Comparison of ENCODE assay signal across 12 cellular contexts in the genomic region with DNA sequence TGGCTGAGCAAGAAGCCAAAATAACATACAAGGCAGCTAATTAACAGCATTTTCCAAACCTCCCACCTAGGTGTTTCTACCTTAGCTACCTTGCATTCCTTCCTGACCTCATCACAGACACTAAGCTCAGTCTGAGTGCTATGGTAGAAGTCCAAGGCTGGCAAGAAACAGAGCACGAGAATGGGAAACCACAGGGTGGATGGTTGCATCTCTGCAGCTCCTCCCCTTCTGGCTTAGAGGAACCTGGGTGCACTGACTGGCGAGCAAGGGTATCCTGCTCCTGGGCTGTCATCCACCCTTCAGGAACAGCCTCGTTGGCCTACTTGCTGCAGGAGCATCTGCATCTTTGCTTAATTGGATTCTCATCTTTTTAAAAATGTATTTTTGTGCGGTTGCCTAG.
DNase-seq lines count a peak whose midpoint lies in the region; ATAC-seq lines count a peak whose summit lies in the region.
"Had no signal": no experiment of that assay in that cellular context is flagged by ENCODE, and none has a peak within 500 bp of the region (broad histone marks: within the 10 kb centered on the region; RNA-seq: fewer than 3 reads in every experiment).

No MANE protein-coding gene starts in this region.

- no peak overlapping the region for H3K27ac ChIP-seq in GM23248

- no peaks in the 10 kb centered on the region for H3K4me1 Mint-ChIP-seq in effector memory CD8-positive, alpha-beta T cell (ENCODE audit: low read depth in 2 of 2)

- H3K4me3 Mint-ChIP-seq in effector memory CD8-positive, alpha-beta T cell, result no peak overlapping the region
- H3K4me3 Mint-ChIP-seq: HFFc6, T-helper 17 cell had no signal

- no peak overlapping the region for H3K4me2 ChIP-seq in GM23248 (ENCODE audit: unreplicated experiment)

- no peak overlapping the region for H2AFZ ChIP-seq in GM23248

- no peaks in the 10 kb centered on the region for H3K9me2 ChIP-seq in GM23248 (ENCODE audit: insufficient read depth)

- no peak overlapping the region for H3K9ac ChIP-seq in GM23248

- H3K4me3 ChIP-seq in GM23248, result no peak overlapping the region

- in situ Hi-C loops in GM23248 (cut with MboI), result loop anchor here (10.0 kb wide), 1 partner anchor 469 kb away; no protein-coding TSS in a partner anchor

- H3K27me3 ChIP-seq in GM23248 (replicated peaks; ENCODE audit: insufficient read depth), result peaks cover 49% of the 10 kb centered on the region
- H3K27me3 ChIP-seq: BE2C had no signal

- ATAC-seq in effector memory CD8-positive, alpha-beta T cell (replicated peaks), result no peak
- ATAC-seq: T-helper 17 cell had no signal

- peaks cover 3% of the 10 kb centered on the region for H3K36me3 Mint-ChIP-seq in effector memory CD8-positive, alpha-beta T cell (ENCODE audit: insufficient read depth)

- no peaks in the 10 kb centered on the region for H3F3A ChIP-seq in GM23248 (ENCODE audit: insufficient read depth)

- H4K20me1 ChIP-seq in GM23248 (ENCODE audit: insufficient read depth), result no peaks in the 10 kb centered on the region

- no peaks in the 10 kb centered on the region for H3K9me3 ChIP-seq in GM23248 (ENCODE audit: low read depth)
- H3K9me3 ChIP-seq: BE2C had no signal

- no peaks in the 10 kb centered on the region for H3K36me3 ChIP-seq in GM23248 (ENCODE audit: low read depth)
- H3K36me3 ChIP-seq: BE2C had no signal

- H3K79me2 ChIP-seq in GM23248 (ENCODE audit: insufficient read depth), result no peaks in the 10 kb centered on the region

- WGBS in GM23248 (ENCODE audit: low coverage in 1 of 2, low lambda C conversion rate in 2 of 2, missing lambda C conversion rate in 2 of 2), 2 experiments, result 10 to 14% methylated on average over 4 of the region's 4 CpGs

- no peaks in the 10 kb centered on the region for H3K9me3 Mint-ChIP-seq in effector memory CD8-positive, alpha-beta T cell
- H3K9me3 Mint-ChIP-seq: HFFc6 had no signal

- H3K27me3 Mint-ChIP-seq in effector memory CD8-positive, alpha-beta T cell, result peaks cover 0 to 10% of the 10 kb centered on the region in 2 donors

- DNase-seq in GM23248, result peak; percentile 5
- peak; percentile 48 for DNase-seq in NCI-H69 (lab: John Stamatoyannopoulos, UW)
- peak; percentile 26 for DNase-seq in globus pallidus (ENCODE audit: low spot score)
- no peak for DNase-seq in NCI-H524 treated with DMSO at 0.1 percent for 48 hours (lab: John Stamatoyannopoulos, UW)
- DNase-seq in effector memory CD8-positive, alpha-beta T cell, result no peak
- no peak for DNase-seq in CD1c-positive myeloid dendritic cell (ENCODE audit: extremely low spot score)
- DNase-seq in retina, result no peak
- DNase-seq: GDM1, SIG-M5, T-helper 17 cell had no signal

- H3K4me1 ChIP-seq in GM23248 (ENCODE audit: insufficient read depth), result peaks cover 9% of the 10 kb centered on the region
- H3K4me1 ChIP-seq: BE2C had no signal

- no peak overlapping the region for H3K27ac Mint-ChIP-seq in effector memory CD8-positive, alpha-beta T cell
- H3K27ac Mint-ChIP-seq: HFFc6, T-helper 17 cell had no signal

Comparison
In these comparisons a context has a peak if more than half of its experiments do, and no peak if none do; other contexts are left out.
1. DNase-seq: peak in GM23248 (single experiment), NCI-H69 (single experiment) and globus pallidus (single experiment); none in NCI-H524 treated with DMSO at 0.1 percent for 48 hours (single experiment), effector memory CD8-positive, alpha-beta T cell (0 of 3), CD1c-positive myeloid dendritic cell (single experiment) and retina (single experiment).